ENCODE assay signal across 10 cellular contexts in genomic region chr17:2253768-2254406, GRCh38. TPM values are rescaled to one million over a fixed set of nuclear protein-coding genes. Genes with fewer than 3 reads are reported as not detected.
DNase-seq lines count a peak whose midpoint lies in the region; ATAC-seq and TF ChIP-seq lines count a peak whose summit lies in the region.
"Had no signal": no experiment of that assay in that cellular context is flagged by ENCODE, and none has a peak within 500 bp of the region (broad histone marks: within the 10 kb centered on the region; RNA-seq: fewer than 3 reads in every experiment).

No MANE protein-coding gene starts in this region.

- peaks cover 0 to 6% of the 10 kb centered on the region in 2 donors for H3K9me3 Mint-ChIP-seq in activated naive CD4-positive, alpha-beta T cell treated with anti-CD3 and anti-CD28 coated beads, Interleukin-2, amount 50 U/mL, for 72 hours

- WGBS in transverse colon (ENCODE audit: low coverage in 1 of 2), 2 donors = 63% methylated on average over 5 of the region's 5 CpGs; no CpG with 5 or more reads in 1 of the 2 donors

- H3K4me1 ChIP-seq in transverse colon = no peaks in the 10 kb centered on the region

- intact Hi-C loops in transverse colon (cut with DNase I; ENCODE audit: low total_unique reads) = no loop called here

- no peak for TF ChIP-seq CTCF in GM10266 (IDR thresholded peaks at IDR 0.05; ENCODE audit: control insufficient read depth, insufficient read depth, low read depth, missing control alignments)
- TF ChIP-seq CTCF in transverse colon (IDR thresholded peaks at IDR 0.05) = no peak

- no peak overlapping the region for H3K4me3 ChIP-seq in transverse colon

- TF ChIP-seq POLR2A in transverse colon (IDR thresholded peaks at IDR 0.05) = no peak

- in situ Hi-C loops in transverse colon (cut with MboI; ENCODE audit: low pct_ligation_motif_present in 1 of 4, low pct_unique_long_range_greater_than_20kb in 1 of 4, low sequenced_read_pairs in 3 of 4) = no loop called here

- DNase-seq in GM10266 (ENCODE audit: extremely low spot score) (peak; percentile 84), T-helper 9 cell (no peak), mucosa of gallbladder (ENCODE audit: low spot score) (no peak), transverse colon (no peak)
- peak; percentile 42 to 65 for DNase-seq in activated naive CD4-positive, alpha-beta T cell treated with anti-CD3 and anti-CD28 coated beads, Interleukin-2, amount 50 U/mL, for 72 hours (ENCODE audit: low spot score in 2 of 2)
- no peak for DNase-seq in activated CD4-positive, CD25-positive, alpha-beta regulatory T cell treated with anti-CD3 and anti-CD28 coated beads, Interleukin-2, amount 50 U/mL, for 72 hours
- DNase-seq: COR-L47 had no signal

- no peaks in the 10 kb centered on the region for H3K9me3 ChIP-seq in transverse colon

- peaks cover 32 to 70% of the 10 kb centered on the region in 2 donors for H3K36me3 Mint-ChIP-seq in activated naive CD4-positive, alpha-beta T cell treated with anti-CD3 and anti-CD28 coated beads, Interleukin-2, amount 50 U/mL, for 72 hours

- H3K27me3 ChIP-seq in transverse colon = no peaks in the 10 kb centered on the region

- H3K27ac ChIP-seq in transverse colon = no peak overlapping the region
- H3K27ac ChIP-seq: epithelial cell of prostate had no signal

- no peak for TF ChIP-seq EP300 in transverse colon (IDR thresholded peaks at IDR 0.05; ENCODE audit: low read depth)

- H3K27ac Mint-ChIP-seq in activated naive CD4-positive, alpha-beta T cell treated with anti-CD3 and anti-CD28 coated beads, Interleukin-2, amount 50 U/mL, for 72 hours = peak overlapping the region; percentile 56 to 90

- ATAC-seq in GM19351 (IDR thresholded peaks at IDR 0.05; ENCODE audit: unreplicated experiment) (peak; percentile 67), HG03135 (IDR thresholded peaks at IDR 0.05; ENCODE audit: unreplicated experiment) (peak; percentile 84)
- peak; percentile 96 to 98 for ATAC-seq in activated naive CD4-positive, alpha-beta T cell treated with anti-CD3 and anti-CD28 coated beads, Interleukin-2, amount 50 U/mL, for 72 hours

- H3K36me3 ChIP-seq in transverse colon = peaks cover 0 to 5% (median 0%) of the 10 kb centered on the region in 4 donors

RNA-seq across cellular contexts. Expression of gene SMG6, which starts 49.7 kb away (rescaled TPM):
- 10 to 100 TPM; 40.1 to 45.2 TPM for total RNA-seq in activated naive CD4-positive, alpha-beta T cell treated with anti-CD3 and anti-CD28 coated beads, Interleukin-2, amount 50 U/mL, for 72 hours
- total RNA-seq in mucosa of gallbladder = 36.9 TPM
- 100 to 1,000 TPM in 1 of 4 donors, 10 to 100 TPM in 3; 28.6 to 112 (median 39.1) TPM for total RNA-seq in transverse colon

RNA-seq across cellular contexts. Expression of gene SRR, which starts 49.9 kb away (rescaled TPM):
- total RNA-seq in activated naive CD4-positive, alpha-beta T cell treated with anti-CD3 and anti-CD28 coated beads, Interleukin-2, amount 50 U/mL, for 72 hours = 10 to 100 TPM in 1 of 2 donors, 1 to 10 TPM in 1; 6.3 to 15.9 TPM
- total RNA-seq in mucosa of gallbladder = 9.8 TPM
- 10 to 100 TPM in 2 of 4 donors, under 1 TPM in 1, not detected in 1; 0.40 to 23.1 (median 12.1) TPM for total RNA-seq in transverse colon

Comparison
In these comparisons a context has a peak if more than half of its experiments do, and no peak if none do; other contexts are left out.
1. DNase-seq: peak in GM10266 (single experiment) and activated naive CD4-positive, alpha-beta T cell treated with anti-CD3 and anti-CD28 coated beads, Interleukin-2, amount 50 U/mL, for 72 hours (2 of 2); none in T-helper 9 cell (single experiment), mucosa of gallbladder (single experiment), activated CD4-positive, CD25-positive, alpha-beta regulatory T cell treated with anti-CD3 and anti-CD28 coated beads, Interleukin-2, amount 50 U/mL, for 72 hours (single experiment) and transverse colon (single experiment).
2. Peak in every context shown above with its lines, with median percentiles within 50 percentile points of each other: ATAC-seq.